Comparison of ENCODE assay signal across 24 cellular contexts in genomic region chr2:12603781-12604180, GRCh38.
"Had no signal": no experiment of that assay in that cellular context is flagged by ENCODE, and none has a peak within 500 bp of the region (broad histone marks: within the 10 kb centered on the region; RNA-seq: fewer than 3 reads in every experiment).

No MANE protein-coding gene starts in this region.

- H3K4me3 ChIP-seq: cardiac muscle cell, Peyer's patch, SJCRH30 had no signal

- H3K27me3 ChIP-seq: brain microvascular endothelial cell, cardiac muscle cell, Peyer's patch, SJCRH30 had no signal

- H3K36me3 ChIP-seq: brain microvascular endothelial cell, cardiac muscle cell, Peyer's patch, SJCRH30 had no signal

- H3K4me1 ChIP-seq: Peyer's patch, SJCRH30 had no signal

- H3K9me3 ChIP-seq: Peyer's patch, SJCRH30 had no signal

- H3K27ac ChIP-seq: brain microvascular endothelial cell, cardiac muscle cell, KMS-11, Peyer's patch, RWPE1, SJCRH30 had no signal

- DNase-seq: activated CD4-positive, alpha-beta memory T cell treated with anti-CD3 and anti-CD28 coated beads for 36 hours; activated CD4-positive, alpha-beta T cell treated with anti-CD3 and anti-CD28 coated beads for 48 hours; activated CD4-positive, CD25-positive, alpha-beta regulatory T cell treated with anti-CD3 and anti-CD28 coated beads, Interleukin-2, amount 50 U/mL, for 72 hours; activated CD8-positive, alpha-beta memory T cell treated with anti-CD3 and anti-CD28 coated beads for 24 hours; activated effector memory CD4-positive, alpha-beta T cell treated with anti-CD3 and anti-CD28 coated beads, Interleukin-2, amount 50 U/mL, for 16 hours; activated naive CD4-positive, alpha-beta T cell treated with Interleukin-2 at 50 U/mL for 16 hours; activated T-cell treated with anti-CD3 and anti-CD28 coated beads, Interleukin-2, amount 50 U/mL, for 4 hours; amygdala; brain microvascular endothelial cell; MV-4-11; NCI-H1092 treated with DMSO at 0.1 percent for 48 hours; NCI-H1417 treated with DMSO at 0.1 percent for 48 hours; NCI-H1694; NCI-H2029 treated with DMSO at 0.1 percent for 48 hours; NCI-H524; Peyer's patch; Right ventricle myocardium superior; SJCRH30; T-helper 17 cell; T-helper 9 cell had no signal

- ATAC-seq: activated T-cell treated with anti-CD3 and anti-CD28 coated beads, Interleukin-2, amount 50 U/mL, for 4 hours; T-helper 17 cell; WTC11 had no signal
